Comparison of ENCODE assay signal across 9 cellular contexts in genomic region chr2:79040967-79041582, GRCh38. TPM values are rescaled to one million over a fixed set of nuclear protein-coding genes. Genes with fewer than 3 reads are reported as not detected.
DNase-seq lines count a peak whose midpoint lies in the region; ATAC-seq and TF ChIP-seq lines count a peak whose summit lies in the region.
"Had no signal": no experiment of that assay in that cellular context is flagged by ENCODE, and none has a peak within 500 bp of the region (broad histone marks: within the 10 kb centered on the region; RNA-seq: fewer than 3 reads in every experiment).

No MANE protein-coding gene starts in this region.

- H3K9me3 Mint-ChIP-seq in activated T-cell treated with anti-CD3 and anti-CD28 coated beads, Interleukin-2, amount 50 U/mL, for 72 hours = peaks cover 0 to 2% of the 10 kb centered on the region in 2 donors

- no peak overlapping the region for H3K27ac ChIP-seq in C4-2B

- H3K4me1 Mint-ChIP-seq in activated T-cell treated with anti-CD3 and anti-CD28 coated beads, Interleukin-2, amount 50 U/mL, for 72 hours (ENCODE audit: low read depth) = no peaks in the 10 kb centered on the region

- H3K36me3 Mint-ChIP-seq in activated T-cell treated with anti-CD3 and anti-CD28 coated beads, Interleukin-2, amount 50 U/mL, for 72 hours (ENCODE audit: insufficient read depth in 2 of 2) = no peaks in the 10 kb centered on the region

- DNase-seq in HT-29 (ENCODE audit: low spot score) (peak; percentile 41), SKM-1 (lab: John Stamatoyannopoulos, UW; ENCODE audit: unreplicated experiment) (peak; percentile 50), left kidney (ENCODE audit: low read depth, low spot score) (peak; percentile 60)
- no peak for DNase-seq in activated T-cell treated with anti-CD3 and anti-CD28 coated beads, Interleukin-2, amount 50 U/mL, for 72 hours
- DNase-seq in activated CD8-positive, alpha-beta memory T cell treated with anti-CD3 and anti-CD28 coated beads, Interleukin-2, amount 50 U/mL, for 48 hours = no peak

- H3K27me3 Mint-ChIP-seq in activated T-cell treated with anti-CD3 and anti-CD28 coated beads, Interleukin-2, amount 50 U/mL, for 72 hours (ENCODE audit: low read depth) = no peaks in the 10 kb centered on the region

- H3K4me3 Mint-ChIP-seq in activated T-cell treated with anti-CD3 and anti-CD28 coated beads, Interleukin-2, amount 50 U/mL, for 72 hours = no peak overlapping the region

- TF ChIP-seq CTCF in C4-2B (conservative IDR thresholded peaks at IDR 0.05) = peak; percentile 78

- no peak overlapping the region for H3K27ac Mint-ChIP-seq in activated T-cell treated with anti-CD3 and anti-CD28 coated beads, Interleukin-2, amount 50 U/mL, for 72 hours

- no peak for ATAC-seq in activated T-cell treated with anti-CD3 and anti-CD28 coated beads, Interleukin-2, amount 50 U/mL, for 72 hours (replicated peaks in 1 of 2)
- ATAC-seq in HG02763 (IDR thresholded peaks at IDR 0.05; ENCODE audit: unreplicated experiment) (no peak), HG03439 (IDR thresholded peaks at IDR 0.05; ENCODE audit: unreplicated experiment) (no peak)

RNA-seq across cellular contexts. Expression of gene REG3G, which starts 15.6 kb away (rescaled TPM):
- not detected in 2 replicates for total RNA-seq in HT-29 (2014; rRNA removed; shearing (Covaris generic))
- total RNA-seq in activated T-cell treated with anti-CD3 and anti-CD28 coated beads, Interleukin-2, amount 50 U/mL, for 72 hours = not detected
- total RNA-seq: activated CD8-positive, alpha-beta memory T cell treated with anti-CD3 and anti-CD28 coated beads for 36 hours had no signal

RNA-seq across cellular contexts. Expression of gene REG1B, which starts 46.7 kb away (rescaled TPM):
- total RNA-seq in HT-29 (2014; rRNA removed; shearing (Covaris generic)) = not detected in 2 replicates
- not detected for total RNA-seq in activated T-cell treated with anti-CD3 and anti-CD28 coated beads, Interleukin-2, amount 50 U/mL, for 72 hours
- total RNA-seq: activated CD8-positive, alpha-beta memory T cell treated with anti-CD3 and anti-CD28 coated beads for 36 hours had no signal

Comparison
In these comparisons a context has a peak if more than half of its experiments do, and no peak if none do; other contexts are left out.
1. DNase-seq: peak in HT-29 (single experiment), SKM-1 (single experiment) and left kidney (single experiment); none in activated T-cell treated with anti-CD3 and anti-CD28 coated beads, Interleukin-2, amount 50 U/mL, for 72 hours (0 of 2) and activated CD8-positive, alpha-beta memory T cell treated with anti-CD3 and anti-CD28 coated beads, Interleukin-2, amount 50 U/mL, for 48 hours (single experiment).